ENCODE assay signal across 1 cellular context in genomic region chr10:119270893-119271361, GRCh38.
A peak's percentile ranks its signal among the peaks of the same experiment; 100 is the strongest.
TF ChIP-seq lines count a peak whose summit lies in the region.

No MANE protein-coding gene starts in this region.

TF ChIP-seq in HepG2, 621 proteins besides CTCF, POLR2A, EP300 and RAD21 (continued from another document):
- TF ChIP-seq PRMT3 (CRISPR knock-in tag; IDR thresholded peaks at IDR 0.05; ENCODE audit: borderline replicate concordance, low read depth) (no peak), ERF (CRISPR knock-in tag; IDR thresholded peaks at IDR 0.05) (peak; percentile 90), PBX3 (CRISPR knock-in tag; IDR thresholded peaks at IDR 0.05; ENCODE audit: borderline replicate concordance) (no peak), U2AF1 (optimal IDR thresholded peaks at IDR 0.05; ENCODE audit: low read depth, low read length) (no peak), HNRNPH1 (optimal IDR thresholded peaks at IDR 0.05; ENCODE audit: low read depth, low read length) (no peak), ZNF292 (CRISPR knock-in tag; IDR thresholded peaks at IDR 0.05; ENCODE audit: borderline replicate concordance, low read depth) (peak; percentile 40; the same call in 1 of the 2 replicates), ZSCAN25 (CRISPR knock-in tag; IDR thresholded peaks at IDR 0.05) (no peak), NR2C2 (CRISPR knock-in tag; IDR thresholded peaks at IDR 0.05; ENCODE audit: borderline replicate concordance) (peak; percentile 52), GATA4 (IDR thresholded peaks at IDR 0.05; ENCODE audit: borderline replicate concordance, low read depth) (peak; percentile 48; the same call in 1 of the 2 replicates), MNT (IDR thresholded peaks at IDR 0.05) (peak; percentile 48; the same call in 1 of the 2 replicates), NFE2 (CRISPR knock-in tag; IDR thresholded peaks at IDR 0.05) (no peak), ATF5 (CRISPR knock-in tag; IDR thresholded peaks at IDR 0.05; ENCODE audit: low read depth) (no peak), SNAPC4 (CRISPR knock-in tag; IDR thresholded peaks at IDR 0.05) (no peak), PRPF4 (IDR thresholded peaks at IDR 0.05; ENCODE audit: low read depth, low read length, poor library complexity, severe bottlenecking) (no peak), PAXIP1 (CRISPR knock-in tag; conservative IDR thresholded peaks at IDR 0.05) (peak; percentile 75), ZBTB38 (CRISPR knock-in tag; IDR thresholded peaks at IDR 0.05) (peak; percentile 67), ZNF713 (CRISPR knock-in tag; IDR thresholded peaks at IDR 0.05) (peak; percentile 30; the same call in 1 of the 2 replicates), ZFP36L1 (CRISPR knock-in tag; IDR thresholded peaks at IDR 0.05) (no peak), ZNF781 (CRISPR knock-in tag; IDR thresholded peaks at IDR 0.05; ENCODE audit: borderline replicate concordance, not compliant biosample characterization) (peak; percentile 91), ZBTB3 (CRISPR knock-in tag; IDR thresholded peaks at IDR 0.05; ENCODE audit: borderline replicate concordance, low read depth) (no peak; the same call in 1 of the 2 replicates), GATAD1 (CRISPR knock-in tag; IDR thresholded peaks at IDR 0.05) (no peak), HCFC1 (IDR thresholded peaks at IDR 0.05; ENCODE audit: low read depth, low read length) (no peak), SP5 (CRISPR knock-in tag; IDR thresholded peaks at IDR 0.05; ENCODE audit: borderline replicate concordance, low read depth) (peak; percentile 60; the same call in 1 of the 2 replicates), MXI1 (IDR thresholded peaks at IDR 0.05; ENCODE audit: borderline replicate concordance, low read depth, low read length) (peak; percentile 76; the same call in 2 of the 3 replicates), ZNF124 (CRISPR knock-in tag; IDR thresholded peaks at IDR 0.05) (0 out of 2 replicates have a peak, but pooled peaks have one; percentile 76), ZNF431 (CRISPR knock-in tag; IDR thresholded peaks at IDR 0.05; ENCODE audit: borderline replicate concordance, low read depth) (peak; percentile 68; the same call in 1 of the 2 replicates), NR3C1 (CRISPR knock-in tag; IDR thresholded peaks at IDR 0.05) (no peak), POGZ (CRISPR knock-in tag; IDR thresholded peaks at IDR 0.05) (no peak), NFYC (CRISPR knock-in tag; IDR thresholded peaks at IDR 0.05) (no peak), ELF4 (CRISPR knock-in tag; IDR thresholded peaks at IDR 0.05; ENCODE audit: borderline replicate concordance) (no peak), ARID2 (CRISPR knock-in tag; IDR thresholded peaks at IDR 0.05; ENCODE audit: borderline replicate concordance) (peak; percentile 57; the same call in 1 of the 2 replicates), ZNF564 (CRISPR knock-in tag; IDR thresholded peaks at IDR 0.05) (no peak), MTA3 (CRISPR knock-in tag; IDR thresholded peaks at IDR 0.05) (no peak), RFX5 (IDR thresholded peaks at IDR 0.05; ENCODE audit: low read depth, low read length) (no peak), MZF1 (CRISPR knock-in tag; IDR thresholded peaks at IDR 0.05; ENCODE audit: borderline replicate concordance) (no peak), HMGA1 (CRISPR knock-in tag; conservative IDR thresholded peaks at IDR 0.05) (no peak), ZNF20 (CRISPR knock-in tag; IDR thresholded peaks at IDR 0.05) (no peak), SSRP1 (CRISPR knock-in tag; IDR thresholded peaks at IDR 0.05) (no peak), ATF3 (CRISPR knock-in tag; IDR thresholded peaks at IDR 0.05) (no peak)
